In the genomic region with DNA sequence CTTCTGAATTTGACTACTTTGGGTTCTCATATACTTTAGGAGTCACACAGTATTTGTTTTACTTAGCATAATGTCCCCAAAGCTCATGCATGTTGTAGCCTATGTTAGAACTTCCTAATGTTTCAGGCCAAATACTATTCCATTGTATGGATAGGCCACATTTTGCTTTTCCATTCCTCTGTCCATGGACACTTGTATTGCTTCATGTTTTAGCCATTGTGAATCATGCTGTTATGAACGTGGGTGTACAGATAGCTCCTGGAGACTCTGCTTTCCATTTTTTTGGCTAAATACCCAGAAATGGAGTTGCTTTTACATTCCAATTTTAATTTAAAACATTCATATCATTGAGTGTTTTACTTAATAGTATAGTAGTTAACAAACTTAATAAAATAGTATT, we compare ENCODE assay signal across 23 cellular contexts. TPM values are rescaled to one million over a fixed set of nuclear protein-coding genes. Genes with fewer than 3 reads are reported as not detected.
"Had no signal": no experiment of that assay in that cellular context is flagged by ENCODE, and none has a peak within 500 bp of the region (broad histone marks: within the 10 kb centered on the region; RNA-seq: fewer than 3 reads in every experiment).

No MANE protein-coding gene starts in this region.

- H3K27me3 Mint-ChIP-seq: activated CD4-positive, alpha-beta T cell treated with anti-CD3 and anti-CD28 coated beads, Interleukin-2, amount 10 ng/mL, durations not matched to agents 7 days and 5 days; naive thymus-derived CD4-positive, alpha-beta T cell; stimulated activated naive CD8-positive, alpha-beta T cell treated with anti-CD3 and anti-CD28 coated beads, Interleukin-15, Interleukin-2, amounts not matched to agents 100 ng/mL and 50 ng/mL, for 24 hours had no signal

- H3K36me3 ChIP-seq: ovary, uterus had no signal

- H3K4me3 Mint-ChIP-seq: activated CD4-positive, alpha-beta T cell treated with anti-CD3 and anti-CD28 coated beads, Interleukin-2, amount 10 ng/mL, durations not matched to agents 7 days and 5 days; activated naive CD4-positive, alpha-beta T cell treated with anti-CD3 and anti-CD28 coated beads for 36 hours; activated T-cell treated with anti-CD3 and anti-CD28 coated beads, Interleukin-2, amount 50 U/mL, for 4 hours; naive thymus-derived CD4-positive, alpha-beta T cell; stimulated activated naive CD8-positive, alpha-beta T cell treated with anti-CD3 and anti-CD28 coated beads, Interleukin-15, Interleukin-2, amounts not matched to agents 100 ng/mL and 50 ng/mL, for 24 hours had no signal

- H3K4me3 ChIP-seq: cardiac muscle cell, dorsolateral prefrontal cortex, heart right ventricle, mucosa of descending colon, ovary, psoas muscle, skin epidermis, suprapubic skin, transverse colon, uterus had no signal

- H3K9me3 Mint-ChIP-seq: activated CD4-positive, alpha-beta T cell treated with anti-CD3 and anti-CD28 coated beads, Interleukin-2, amount 10 ng/mL, durations not matched to agents 7 days and 5 days; activated naive CD4-positive, alpha-beta T cell treated with anti-CD3 and anti-CD28 coated beads for 36 hours; activated T-cell treated with anti-CD3 and anti-CD28 coated beads, Interleukin-2, amount 50 U/mL, for 4 hours; naive thymus-derived CD4-positive, alpha-beta T cell; stimulated activated naive CD8-positive, alpha-beta T cell treated with anti-CD3 and anti-CD28 coated beads, Interleukin-15, Interleukin-2, amounts not matched to agents 100 ng/mL and 50 ng/mL, for 24 hours had no signal

- H3K27ac Mint-ChIP-seq: activated CD4-positive, alpha-beta T cell treated with anti-CD3 and anti-CD28 coated beads, Interleukin-2, amount 10 ng/mL, durations not matched to agents 7 days and 5 days; activated naive CD4-positive, alpha-beta T cell treated with anti-CD3 and anti-CD28 coated beads for 36 hours; naive thymus-derived CD4-positive, alpha-beta T cell; stimulated activated naive CD8-positive, alpha-beta T cell treated with anti-CD3 and anti-CD28 coated beads, Interleukin-15, Interleukin-2, amounts not matched to agents 100 ng/mL and 50 ng/mL, for 24 hours had no signal

- H3K27me3 ChIP-seq: cardiac muscle cell, dorsolateral prefrontal cortex, heart right ventricle, ovary, suprapubic skin, transverse colon, uterus had no signal

- H3K4me1 ChIP-seq: suprapubic skin, transverse colon, uterus had no signal

- H3K27ac ChIP-seq: cardiac muscle cell, epithelial cell of prostate, heart right ventricle, ovary, psoas muscle, skin epidermis, suprapubic skin, transverse colon, uterus had no signal

- DNase-seq: activated CD4-positive, alpha-beta T cell treated with anti-CD3 and anti-CD28 coated beads, Interleukin-2, amount 10 ng/mL, durations not matched to agents 7 days and 5 days; activated CD8-positive, alpha-beta memory T cell treated with anti-CD3 and anti-CD28 coated beads, Interleukin-2, amount 50 U/mL, for 4 hours; activated naive CD4-positive, alpha-beta T cell treated with anti-CD3 and anti-CD28 coated beads for 36 hours; activated T-cell treated with anti-CD3 and anti-CD28 coated beads, Interleukin-2, amount 50 U/mL, for 4 hours; dorsolateral prefrontal cortex; heart right ventricle; left ventricle myocardium superior; mucosa of descending colon; naive thymus-derived CD4-positive, alpha-beta T cell; ovary; psoas muscle; right cardiac atrium; stimulated activated CD4-positive, alpha-beta T cell treated with anti-CD3 and anti-CD28 coated beads, Interleukin-15, amount 100 ng/mL, for 24 hours; stimulated activated CD4-positive, alpha-beta T cell treated with anti-CD3 and anti-CD28 coated beads, Interleukin-2, amount 100 ng/mL, for 48 hours; transverse colon; uterus had no signal

- H3K9me3 ChIP-seq: heart right ventricle, mucosa of descending colon, ovary, psoas muscle, suprapubic skin, transverse colon, uterus had no signal

RNA-seq across cellular contexts. Expression of gene HTT-AS, which starts 54.6 kb away (rescaled TPM):
- total RNA-seq: activated CD4-positive, alpha-beta T cell treated with anti-CD3 and anti-CD28 coated beads, Interleukin-2, amount 10 ng/mL, durations not matched to agents 7 days and 5 days; activated naive CD4-positive, alpha-beta T cell treated with anti-CD3 and anti-CD28 coated beads for 36 hours; activated T-cell treated with anti-CD3 and anti-CD28 coated beads, Interleukin-2, amount 50 U/mL, for 4 hours; cardiac muscle cell; heart right ventricle; left ventricle myocardium superior; mucosa of descending colon; naive thymus-derived CD4-positive, alpha-beta T cell; ovary; psoas muscle; right cardiac atrium; suprapubic skin; T-helper 2 cell treated with Interferon-gamma antibody and Interleukin-4, amounts not matched to agents 100 ng/mL and 5 ng/mL, for 36 hours; transverse colon; uterus had no signal
- polyA plus RNA-seq: adipose tissue; cardiac muscle cell; heart right ventricle; naive thymus-derived CD4-positive, alpha-beta T cell; ovary; psoas muscle; right cardiac atrium had no signal
